In the genomic region with DNA sequence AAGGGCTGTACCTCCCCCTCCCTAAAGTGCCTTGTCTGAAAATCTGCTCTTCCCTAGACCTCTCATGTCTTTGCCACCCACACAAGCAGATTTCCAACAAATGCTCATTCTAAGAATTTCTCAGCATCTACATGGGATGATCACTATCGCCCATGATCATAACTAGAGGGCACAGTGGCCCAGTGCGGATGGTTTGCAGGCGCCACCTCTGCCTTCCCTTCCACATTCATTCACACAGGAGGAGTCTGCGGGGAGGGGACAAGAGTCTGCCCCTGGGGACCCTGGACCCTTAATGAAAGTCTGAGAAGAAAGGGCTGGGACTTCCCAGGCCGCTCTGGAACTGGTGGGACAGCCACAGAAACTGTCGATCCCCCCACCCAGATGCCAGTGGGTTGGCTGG, we compare ENCODE assay signal across 2 cellular contexts.
TF ChIP-seq lines count a peak whose summit lies in the region.

No MANE protein-coding gene starts in this region.

TF ChIP-seq in IMR-90, 13 proteins besides CTCF, POLR2A, EP300 and RAD21:
- no peak for TF ChIP-seq FOS (IDR thresholded peaks at IDR 0.05; ENCODE audit: low read depth, low read length)
- TF ChIP-seq CHD1 (IDR thresholded peaks at IDR 0.05; ENCODE audit: low read depth, low read length), result no peak
- TF ChIP-seq, protein P1, sequence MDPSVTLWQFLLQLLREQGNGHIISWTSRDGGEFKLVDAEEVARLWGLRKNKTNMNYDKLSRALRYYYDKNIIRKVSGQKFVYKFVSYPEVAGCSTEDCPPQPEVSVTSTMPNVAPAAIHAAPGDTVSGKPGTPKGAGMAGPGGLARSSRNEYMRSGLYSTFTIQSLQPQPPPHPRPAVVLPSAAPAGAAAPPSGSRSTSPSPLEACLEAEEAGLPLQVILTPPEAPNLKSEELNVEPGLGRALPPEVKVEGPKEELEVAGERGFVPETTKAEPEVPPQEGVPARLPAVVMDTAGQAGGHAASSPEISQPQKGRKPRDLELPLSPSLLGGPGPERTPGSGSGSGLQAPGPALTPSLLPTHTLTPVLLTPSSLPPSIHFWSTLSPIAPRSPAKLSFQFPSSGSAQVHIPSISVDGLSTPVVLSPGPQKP (IDR thresholded peaks at IDR 0.05; ENCODE audit: borderline replicate concordance, low read depth, low read length), result no peak
- TF ChIP-seq SMC3 (IDR thresholded peaks at IDR 0.05; ENCODE audit: low read depth, low read length), result no peak

TF ChIP-seq in endothelial cell of umbilical vein, 7 proteins besides CTCF, POLR2A, EP300 and RAD21:
- TF ChIP-seq JUN (IDR thresholded peaks at IDR 0.05; ENCODE audit: borderline replicate concordance, insufficient read depth, insufficient read length, low read depth) (no peak), POLR2AphosphoS5 (IDR thresholded peaks at IDR 0.05; ENCODE audit: insufficient read depth, low read depth, low read length) (no peak), EZH2 (IDR thresholded peaks at IDR 0.05; ENCODE audit: borderline replicate concordance, low read depth, low read length, severe bottlenecking) (no peak), FOS (IDR thresholded peaks at IDR 0.05; ENCODE audit: borderline replicate concordance, insufficient read depth, low read length) (no peak), GATA2 (IDR thresholded peaks at IDR 0.05; ENCODE audit: insufficient read depth, insufficient read length, low read depth, low read length) (no peak), MYC (IDR thresholded peaks at IDR 0.05; ENCODE audit: low read depth, low read length) (no peak)
- TF ChIP-seq, protein P2, sequence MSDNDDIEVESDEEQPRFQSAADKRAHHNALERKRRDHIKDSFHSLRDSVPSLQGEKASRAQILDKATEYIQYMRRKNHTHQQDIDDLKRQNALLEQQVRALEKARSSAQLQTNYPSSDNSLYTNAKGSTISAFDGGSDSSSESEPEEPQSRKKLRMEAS (IDR thresholded peaks at IDR 0.05; ENCODE audit: insufficient read depth, insufficient read length), result no peak
TF ChIP-seq in endothelial cell of umbilical vein: peak in this region for 0.
